Comparison of ENCODE assay signal across 23 cellular contexts in the genomic region with DNA sequence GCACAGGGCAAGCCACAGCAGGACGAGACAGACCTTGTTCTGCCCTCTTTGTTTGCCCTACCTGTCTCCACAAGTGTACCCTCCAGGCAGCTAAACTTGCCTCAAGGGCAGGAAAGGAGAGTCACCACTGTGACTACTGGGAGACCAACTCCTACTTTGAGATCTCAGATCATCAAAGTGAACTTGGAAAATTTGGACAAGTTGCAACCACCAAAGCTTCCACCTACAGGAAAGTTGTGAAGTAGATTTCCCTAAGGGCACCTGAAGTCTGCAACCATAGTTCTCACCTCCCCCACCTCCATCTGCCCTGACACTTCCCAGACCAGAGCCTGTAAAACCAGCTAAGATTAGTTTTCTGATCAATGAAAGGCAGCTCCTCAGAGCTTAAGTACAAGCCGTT. TPM values are rescaled to one million over a fixed set of nuclear protein-coding genes. Genes with fewer than 3 reads are reported as not detected.
"Had no signal": no experiment of that assay in that cellular context is flagged by ENCODE, and none has a peak within 500 bp of the region (broad histone marks: within the 10 kb centered on the region; RNA-seq: fewer than 3 reads in every experiment).

No MANE protein-coding gene starts in this region.

- H3K27ac ChIP-seq: coronary artery, prostate gland, tibial nerve had no signal

- H3K27me3 Mint-ChIP-seq: activated CD4-positive, alpha-beta T cell treated with anti-CD3 and anti-CD28 coated beads for 36 hours; central memory CD8-positive, alpha-beta T cell had no signal

- H3K9me3 Mint-ChIP-seq: activated CD4-positive, alpha-beta memory T cell treated with anti-CD3 and anti-CD28 coated beads for 36 hours; activated naive CD4-positive, alpha-beta T cell treated with anti-CD3 and anti-CD28 coated beads, Interleukin-2, amount 50 U/mL, for 72 hours; activated T-cell treated with anti-CD3 and anti-CD28 coated beads, Interleukin-2, amount 50 U/mL, for 4 hours; central memory CD8-positive, alpha-beta T cell; naive thymus-derived CD4-positive, alpha-beta T cell; T-helper 1 cell treated with Interleukin-12 subunit alpha and Interleukin-12 subunit beta and Interleukin-4 antibody, amounts not matched to agents 30 μg/mL and 1 μg/mL, for 36 hours had no signal

- FAIRE-seq: frontal cortex, small intestine had no signal

- H3K9me3 ChIP-seq: mucosa of descending colon, prostate gland, tibial nerve had no signal

- H3K36me3 Mint-ChIP-seq: activated CD4-positive, alpha-beta memory T cell treated with anti-CD3 and anti-CD28 coated beads for 36 hours had no signal

- H3K4me3 Mint-ChIP-seq: activated CD4-positive, alpha-beta memory T cell treated with anti-CD3 and anti-CD28 coated beads for 36 hours; activated CD4-positive, alpha-beta T cell treated with anti-CD3 and anti-CD28 coated beads for 36 hours; activated T-cell treated with anti-CD3 and anti-CD28 coated beads, Interleukin-2, amount 50 U/mL, for 4 hours; central memory CD8-positive, alpha-beta T cell; T-helper 1 cell treated with Interleukin-12 subunit alpha and Interleukin-12 subunit beta and Interleukin-4 antibody, amounts not matched to agents 30 μg/mL and 1 μg/mL, for 36 hours had no signal

- H3K27me3 ChIP-seq: tibial nerve had no signal

- DNase-seq: activated CD4-positive, alpha-beta memory T cell treated with anti-CD3 and anti-CD28 coated beads for 36 hours; activated CD4-positive, alpha-beta T cell treated with anti-CD3 and anti-CD28 coated beads for 36 hours; activated effector memory CD4-positive, alpha-beta T cell treated with Interleukin-2 at 50 U/mL for 16 hours; activated T-cell treated with anti-CD3 and anti-CD28 coated beads, Interleukin-2, amount 50 U/mL, for 4 hours; head of caudate nucleus; left colon; mucosa of descending colon; naive thymus-derived CD4-positive, alpha-beta T cell; occipital lobe; small intestine; stimulated activated CD4-positive, alpha-beta T cell treated with anti-CD3 and anti-CD28 coated beads, Interleukin-4, amount 100 ng/mL, for 24 hours; stimulated activated naive CD4-positive, alpha-beta T cell treated with Interleukin-2 at 50 U/mL for 16 hours; substantia nigra had no signal

- ATAC-seq: activated CD4-positive, alpha-beta T cell treated with anti-CD3 and anti-CD28 coated beads for 36 hours; activated naive CD4-positive, alpha-beta T cell treated with anti-CD3 and anti-CD28 coated beads, Interleukin-2, amount 50 U/mL, for 72 hours; activated T-cell treated with anti-CD3 and anti-CD28 coated beads, Interleukin-2, amount 50 U/mL, for 4 hours; left colon; mucosa of descending colon; naive thymus-derived CD4-positive, alpha-beta T cell; right cardiac atrium had no signal

- H3K4me3 ChIP-seq: coronary artery, mucosa of descending colon, prostate gland, tibial nerve had no signal

- H3K4me1 ChIP-seq: prostate gland had no signal

- H3K27ac Mint-ChIP-seq: activated CD4-positive, alpha-beta memory T cell treated with anti-CD3 and anti-CD28 coated beads for 36 hours; activated CD4-positive, alpha-beta T cell treated with anti-CD3 and anti-CD28 coated beads for 36 hours; activated naive CD4-positive, alpha-beta T cell treated with anti-CD3 and anti-CD28 coated beads, Interleukin-2, amount 50 U/mL, for 72 hours; T-helper 1 cell treated with Interleukin-12 subunit alpha and Interleukin-12 subunit beta and Interleukin-4 antibody, amounts not matched to agents 30 μg/mL and 1 μg/mL, for 36 hours had no signal

- H3K36me3 ChIP-seq: prostate gland, tibial nerve had no signal

RNA-seq across cellular contexts. Expression of a gene that starts 19.8 kb away (rescaled TPM):
- total RNA-seq: activated CD4-positive, alpha-beta memory T cell treated with anti-CD3 and anti-CD28 coated beads for 36 hours; activated CD4-positive, alpha-beta T cell treated with anti-CD3 and anti-CD28 coated beads for 36 hours; activated naive CD4-positive, alpha-beta T cell treated with anti-CD3 and anti-CD28 coated beads, Interleukin-2, amount 50 U/mL, for 72 hours; activated T-cell treated with anti-CD3 and anti-CD28 coated beads, Interleukin-2, amount 50 U/mL, for 4 hours; fibroblast of lung; frontal cortex; left colon; lung microvascular endothelial cell; mucosa of descending colon; naive thymus-derived CD4-positive, alpha-beta T cell; occipital lobe; prostate gland; right cardiac atrium; tibial nerve had no signal
- polyA plus RNA-seq: fibroblast of lung; naive thymus-derived CD4-positive, alpha-beta T cell; right cardiac atrium; small intestine had no signal
